1 cellular context compared by ENCODE assay signal in the genomic region with DNA sequence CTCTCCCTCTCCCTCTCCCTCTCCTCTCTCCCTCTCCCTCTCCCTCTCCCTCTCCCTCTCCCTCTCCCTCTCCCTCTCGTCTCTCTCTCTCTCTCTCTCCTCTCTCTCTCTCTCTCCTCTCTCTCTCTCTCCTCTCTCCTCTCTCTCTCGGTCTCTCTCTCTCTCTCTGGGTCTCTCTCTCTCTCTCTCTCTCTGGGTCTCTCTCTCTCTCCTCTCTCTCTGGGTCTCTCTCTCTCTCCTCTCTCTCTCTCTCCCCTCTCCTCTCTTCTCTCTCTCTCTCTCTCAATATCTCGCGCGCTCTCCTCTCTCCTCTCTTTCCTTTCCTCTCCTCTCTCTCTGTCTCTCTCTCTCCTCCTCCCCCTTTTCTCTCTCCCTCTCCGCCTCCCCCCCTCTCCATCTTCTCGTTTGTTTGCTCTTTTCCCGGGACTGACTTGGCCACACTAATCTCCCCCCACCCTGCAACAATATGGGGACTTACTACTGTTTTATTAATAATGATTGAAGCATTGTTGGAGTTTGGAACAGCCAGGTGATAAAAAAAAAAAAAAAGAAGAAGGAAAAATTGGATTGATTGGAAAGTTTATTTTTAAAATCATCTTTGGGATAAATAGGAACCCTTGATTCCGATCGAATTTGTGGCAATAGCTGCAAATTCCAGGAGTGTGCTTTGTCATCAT.
A peak's percentile ranks its signal among the peaks of the same experiment; 100 is the strongest.
TF ChIP-seq lines count a peak whose summit lies in the region.

No MANE protein-coding gene starts in this region.

TF ChIP-seq in GM12878, 131 proteins besides CTCF, POLR2A, EP300 and RAD21:
- peak; percentile 69 for TF ChIP-seq ZZZ3 (IDR thresholded peaks at IDR 0.05; ENCODE audit: control insufficient read depth, insufficient read length, low read depth)
- no peak for TF ChIP-seq RAD51 (IDR thresholded peaks at IDR 0.05)
